8 cellular contexts compared by ENCODE assay signal in genomic region chr19:35901854-35902661, GRCh38. TPM values are rescaled to one million over a fixed set of nuclear protein-coding genes. Genes with fewer than 3 reads are reported as not detected.
DNase-seq lines count a peak whose midpoint lies in the region; ATAC-seq, FAIRE-seq and TF ChIP-seq lines count a peak whose summit lies in the region.
"Had no signal": no experiment of that assay in that cellular context is flagged by ENCODE, and none has a peak within 500 bp of the region (broad histone marks: within the 10 kb centered on the region; RNA-seq: fewer than 3 reads in every experiment).

A gene with protein sequence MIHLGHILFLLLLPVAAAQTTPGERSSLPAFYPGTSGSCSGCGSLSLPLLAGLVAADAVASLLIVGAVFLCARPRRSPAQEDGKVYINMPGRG (plus strand): TSS chr19:35902529. CDS start chr19:35902594, 65 bp downstream.

- peak within 1 kb of the TSS; percentile 89 for H3K4me3 Mint-ChIP-seq in activated naive CD8-positive, alpha-beta T cell treated with anti-CD3 and anti-CD28 coated beads for 36 hours

- no peaks in the 10 kb centered on the region for H3K27me3 ChIP-seq in NT2/D1 (ENCODE audit: insufficient read depth, insufficient read length)
- no peaks in the 10 kb centered on the region for H3K27me3 ChIP-seq in thymus (ENCODE audit: control insufficient read depth, insufficient read depth)

- H3K27ac Mint-ChIP-seq in activated naive CD8-positive, alpha-beta T cell treated with anti-CD3 and anti-CD28 coated beads for 36 hours = peak within 1 kb of the TSS; percentile 90

- H3K27ac ChIP-seq in kidney (ENCODE audit: low read depth in 2 of 2, low read length in 2 of 2) (peak within 1 kb of the TSS in 1 of 2 donors; percentile 60), thymus (ENCODE audit: low read depth) (peak within 1 kb of the TSS; percentile 97)

- no peaks in the 10 kb centered on the region for H3K27me3 Mint-ChIP-seq in activated naive CD8-positive, alpha-beta T cell treated with anti-CD3 and anti-CD28 coated beads for 36 hours

- H3K9me3 Mint-ChIP-seq in activated naive CD8-positive, alpha-beta T cell treated with anti-CD3 and anti-CD28 coated beads for 36 hours = no peaks in the 10 kb centered on the region

- intact Hi-C loops in kidney (cut with DNase I) = no loop called here

- peaks cover 26% of the 10 kb centered on the region for H3K36me3 Mint-ChIP-seq in activated naive CD8-positive, alpha-beta T cell treated with anti-CD3 and anti-CD28 coated beads for 36 hours

- H3K4me3 ChIP-seq in GM12875 (ENCODE audit: low read depth, low read length) (peak within 1 kb of the TSS; percentile 53), NT2/D1 (ENCODE audit: insufficient read length, low read depth) (peak within 1 kb of the TSS; percentile 89), kidney (ENCODE audit: low read length in 2 of 2) (peak within 1 kb of the TSS in 1 of 2 donors; percentile 10), thymus (ENCODE audit: low read length) (peak within 1 kb of the TSS; percentile 66)

- peaks cover 15% of the 10 kb centered on the region for H3K36me3 ChIP-seq in NT2/D1 (ENCODE audit: insufficient read depth, insufficient read length, low read length)
- H3K36me3 ChIP-seq in kidney (ENCODE audit: control insufficient read depth in 1 of 2, insufficient read depth in 2 of 2, low read length in 2 of 2) = no peaks in the 10 kb centered on the region
- H3K36me3 ChIP-seq in thymus (ENCODE audit: control insufficient read depth, insufficient read depth) = peaks cover 14% of the 10 kb centered on the region

- no peaks in the 10 kb centered on the region for H3K9me3 ChIP-seq in NT2/D1 (ENCODE audit: insufficient read depth, low read length)
- no peaks in the 10 kb centered on the region for H3K9me3 ChIP-seq in kidney (ENCODE audit: control insufficient read depth in 1 of 2, low read length in 2 of 2)
- H3K9me3 ChIP-seq in thymus (ENCODE audit: control insufficient read depth) = no peaks in the 10 kb centered on the region

- FAIRE-seq in kidney (lab: Jason Lieb, UNC) = no peak

- ATAC-seq in HG02798 (IDR thresholded peaks at IDR 0.05; ENCODE audit: poor library complexity, unreplicated experiment) = no peak

- WGBS in thymus = 1% methylated on average over 6 of the region's 6 CpGs

- H3K9ac ChIP-seq in NT2/D1 (ENCODE audit: insufficient read length, low read depth) (peak within 1 kb of the TSS; percentile 67), kidney (ENCODE audit: low read length in 2 of 2) (peak within 1 kb of the TSS; percentile 1 to 23)

- DNase-seq in NT2/D1 (ENCODE audit: low read depth, low spot score) (no peak), kidney (no peak), RPMI8226 (no peak)
- DNase-seq in activated naive CD8-positive, alpha-beta T cell treated with anti-CD3 and anti-CD28 coated beads for 36 hours = peak; percentile 52

- peaks cover 44% of the 10 kb centered on the region for H3K4me1 Mint-ChIP-seq in activated naive CD8-positive, alpha-beta T cell treated with anti-CD3 and anti-CD28 coated beads for 36 hours

- peaks cover 5% of the 10 kb centered on the region for H3K4me1 ChIP-seq in NT2/D1 (ENCODE audit: insufficient read depth, insufficient read length)
- H3K4me1 ChIP-seq in kidney (ENCODE audit: control insufficient read depth in 1 of 2, insufficient read depth in 1 of 2, low read depth in 1 of 2, low read length in 2 of 2) = peaks cover 0 to 7% of the 10 kb centered on the region in 2 donors
- H3K4me1 ChIP-seq in thymus (ENCODE audit: control insufficient read depth, insufficient read depth, low read length) = peaks cover 29% of the 10 kb centered on the region

- TF ChIP-seq CTCF in GM12875 (IDR thresholded peaks at IDR 0.05; ENCODE audit: borderline replicate concordance, insufficient read depth, low read depth, low read length) (no peak), kidney (IDR thresholded peaks at IDR 0.05; ENCODE audit: borderline replicate concordance, extremely low read depth, insufficient read depth) (no peak)

RNA-seq across cellular contexts. Expression of the gene that starts here (rescaled TPM):
- total RNA-seq in activated naive CD8-positive, alpha-beta T cell treated with anti-CD3 and anti-CD28 coated beads for 36 hours = 10 to 100 TPM; 44.9 to 53.8 TPM
- 16.7 TPM for total RNA-seq in kidney
- polyA plus RNA-seq in kidney (ENCODE audit: insufficient read depth, low read depth, low replicate concordance) (10.6 TPM), thymus (158 TPM)
- total RNA-seq: glomerular endothelial cell had no signal

Comparison
In these comparisons a context has a peak if more than half of its experiments do, and no peak if none do; other contexts are left out.
1. RNA of the gene that starts here (polyA plus RNA-seq): 158 TPM in thymus (single experiment); 10.6 TPM in kidney (single experiment); every median in the first group is over 10 times any median in the second.